ENCODE assay signal across 2 cellular contexts in genomic region chr12:76706099-76706498, GRCh38.
TF ChIP-seq lines count a peak whose summit lies in the region.

No MANE protein-coding gene starts in this region.

TF ChIP-seq in SK-N-SH, 30 proteins besides CTCF, POLR2A, EP300 and RAD21:
- TF ChIP-seq MXI1 (IDR thresholded peaks at IDR 0.05; ENCODE audit: low read depth, low read length) (no peak), CHD2 (IDR thresholded peaks at IDR 0.05; ENCODE audit: low read length, partially characterized antibody) (no peak), RXRA (IDR thresholded peaks at IDR 0.05; ENCODE audit: borderline replicate concordance, low read depth) (no peak), GATA2 (CRISPR knock-in tag; IDR thresholded peaks at IDR 0.05) (no peak), TEAD4 (IDR thresholded peaks at IDR 0.05; ENCODE audit: borderline replicate concordance, insufficient read depth) (no peak), IRF3 (IDR thresholded peaks at IDR 0.05; ENCODE audit: low read depth, low read length) (no peak), JUND (IDR thresholded peaks at IDR 0.05) (no peak), EZH2phosphoT487 (IDR thresholded peaks at IDR 0.05; ENCODE audit: borderline replicate concordance, low read depth) (no peak), POLR2AphosphoS5 (IDR thresholded peaks at IDR 0.05; ENCODE audit: low read depth, low read length) (no peak), YY1 (IDR thresholded peaks at IDR 0.05; ENCODE audit: low read depth) (no peak), SIN3A (IDR thresholded peaks at IDR 0.05; ENCODE audit: borderline replicate concordance, low read depth, low read length) (no peak), USF2 (IDR thresholded peaks at IDR 0.05; ENCODE audit: borderline replicate concordance, low read depth, low read length) (no peak), FOSL2 (IDR thresholded peaks at IDR 0.05; ENCODE audit: borderline replicate concordance, low read depth) (no peak), TAF1 (IDR thresholded peaks at IDR 0.05; ENCODE audit: borderline replicate concordance, low read depth, low read length) (no peak), REST (IDR thresholded peaks at IDR 0.05; ENCODE audit: low read depth, low read length) (no peak), NRF1 (IDR thresholded peaks at IDR 0.05; ENCODE audit: low read depth, low read length) (no peak), GABPA (IDR thresholded peaks at IDR 0.05; ENCODE audit: low read depth) (no peak), NFIC (IDR thresholded peaks at IDR 0.05; ENCODE audit: borderline replicate concordance) (no peak), RCOR1 (IDR thresholded peaks at IDR 0.05; ENCODE audit: low read length) (no peak)

TF ChIP-seq in HepG2, 621 proteins besides CTCF, POLR2A, EP300 and RAD21:
- TF ChIP-seq ZNF10 (CRISPR knock-in tag; IDR thresholded peaks at IDR 0.05; ENCODE audit: borderline replicate concordance, low read depth): no peak
- no peak for TF ChIP-seq ETV5 (CRISPR knock-in tag; IDR thresholded peaks at IDR 0.05; ENCODE audit: borderline replicate concordance)
- TF ChIP-seq, protein P1, sequence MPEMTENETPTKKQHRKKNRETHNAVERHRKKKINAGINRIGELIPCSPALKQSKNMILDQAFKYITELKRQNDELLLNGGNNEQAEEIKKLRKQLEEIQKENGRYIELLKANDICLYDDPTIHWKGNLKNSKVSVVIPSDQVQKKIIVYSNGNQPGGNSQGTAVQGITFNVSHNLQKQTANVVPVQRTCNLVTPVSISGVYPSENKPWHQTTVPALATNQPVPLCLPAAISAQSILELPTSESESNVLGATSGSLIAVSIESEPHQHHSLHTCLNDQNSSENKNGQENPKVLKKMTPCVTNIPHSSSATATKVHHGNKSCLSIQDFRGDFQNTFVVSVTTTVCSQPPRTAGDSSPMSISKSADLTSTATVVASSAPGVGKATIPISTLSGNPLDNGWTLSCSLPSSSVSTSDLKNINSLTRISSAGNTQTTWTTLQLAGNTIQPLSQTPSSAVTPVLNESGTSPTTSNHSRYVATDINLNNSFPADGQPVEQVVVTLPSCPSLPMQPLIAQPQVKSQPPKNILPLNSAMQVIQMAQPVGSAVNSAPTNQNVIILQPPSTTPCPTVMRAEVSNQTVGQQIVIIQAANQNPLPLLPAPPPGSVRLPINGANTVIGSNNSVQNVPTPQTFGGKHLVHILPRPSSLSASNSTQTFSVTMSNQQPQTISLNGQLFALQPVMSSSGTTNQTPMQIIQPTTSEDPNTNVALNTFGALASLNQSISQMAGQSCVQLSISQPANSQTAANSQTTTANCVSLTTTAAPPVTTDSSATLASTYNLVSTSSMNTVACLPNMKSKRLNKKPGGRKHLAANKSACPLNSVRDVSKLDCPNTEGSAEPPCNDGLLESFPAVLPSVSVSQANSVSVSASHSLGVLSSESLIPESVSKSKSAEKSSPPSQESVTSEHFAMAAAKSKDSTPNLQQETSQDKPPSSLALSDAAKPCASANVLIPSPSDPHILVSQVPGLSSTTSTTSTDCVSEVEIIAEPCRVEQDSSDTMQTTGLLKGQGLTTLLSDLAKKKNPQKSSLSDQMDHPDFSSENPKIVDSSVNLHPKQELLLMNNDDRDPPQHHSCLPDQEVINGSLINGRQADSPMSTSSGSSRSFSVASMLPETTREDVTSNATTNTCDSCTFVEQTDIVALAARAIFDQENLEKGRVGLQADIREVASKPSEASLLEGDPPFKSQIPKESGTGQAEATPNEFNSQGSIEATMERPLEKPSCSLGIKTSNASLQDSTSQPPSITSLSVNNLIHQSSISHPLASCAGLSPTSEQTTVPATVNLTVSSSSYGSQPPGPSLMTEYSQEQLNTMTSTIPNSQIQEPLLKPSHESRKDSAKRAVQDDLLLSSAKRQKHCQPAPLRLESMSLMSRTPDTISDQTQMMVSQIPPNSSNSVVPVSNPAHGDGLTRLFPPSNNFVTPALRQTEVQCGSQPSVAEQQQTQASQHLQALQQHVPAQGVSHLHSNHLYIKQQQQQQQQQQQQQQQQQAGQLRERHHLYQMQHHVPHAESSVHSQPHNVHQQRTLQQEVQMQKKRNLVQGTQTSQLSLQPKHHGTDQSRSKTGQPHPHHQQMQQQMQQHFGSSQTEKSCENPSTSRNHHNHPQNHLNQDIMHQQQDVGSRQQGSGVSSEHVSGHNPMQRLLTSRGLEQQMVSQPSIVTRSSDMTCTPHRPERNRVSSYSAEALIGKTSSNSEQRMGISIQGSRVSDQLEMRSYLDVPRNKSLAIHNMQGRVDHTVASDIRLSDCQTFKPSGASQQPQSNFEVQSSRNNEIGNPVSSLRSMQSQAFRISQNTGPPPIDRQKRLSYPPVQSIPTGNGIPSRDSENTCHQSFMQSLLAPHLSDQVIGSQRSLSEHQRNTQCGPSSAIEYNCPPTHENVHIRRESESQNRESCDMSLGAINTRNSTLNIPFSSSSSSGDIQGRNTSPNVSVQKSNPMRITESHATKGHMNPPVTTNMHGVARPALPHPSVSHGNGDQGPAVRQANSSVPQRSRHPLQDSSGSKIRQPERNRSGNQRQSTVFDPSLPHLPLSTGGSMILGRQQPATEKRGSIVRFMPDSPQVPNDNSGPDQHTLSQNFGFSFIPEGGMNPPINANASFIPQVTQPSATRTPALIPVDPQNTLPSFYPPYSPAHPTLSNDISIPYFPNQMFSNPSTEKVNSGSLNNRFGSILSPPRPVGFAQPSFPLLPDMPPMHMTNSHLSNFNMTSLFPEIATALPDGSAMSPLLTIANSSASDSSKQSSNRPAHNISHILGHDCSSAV (CRISPR knock-in tag; IDR thresholded peaks at IDR 0.05; ENCODE audit: borderline replicate concordance): no peak
- TF ChIP-seq YEATS4 (CRISPR knock-in tag; IDR thresholded peaks at IDR 0.05; ENCODE audit: borderline replicate concordance): no peak
- TF ChIP-seq U2AF1 (optimal IDR thresholded peaks at IDR 0.05; ENCODE audit: low read depth, low read length): no peak
- no peak for TF ChIP-seq NR2F6 (IDR thresholded peaks at IDR 0.05)
- no peak for TF ChIP-seq NR2F6 (CRISPR knock-in tag; IDR thresholded peaks at IDR 0.05)
- TF ChIP-seq ZNF512 (CRISPR knock-in tag; IDR thresholded peaks at IDR 0.05): no peak
- TF ChIP-seq ZSCAN12 (CRISPR knock-in tag; IDR thresholded peaks at IDR 0.05): no peak
- no peak for TF ChIP-seq HHEX (CRISPR knock-in tag; IDR thresholded peaks at IDR 0.05)
- TF ChIP-seq KDM5B (CRISPR knock-in tag; IDR thresholded peaks at IDR 0.05; ENCODE audit: borderline replicate concordance): no peak
- TF ChIP-seq MXD4 (CRISPR knock-in tag; IDR thresholded peaks at IDR 0.05): no peak
- TF ChIP-seq ZNF704 (CRISPR knock-in tag; IDR thresholded peaks at IDR 0.05; ENCODE audit: borderline replicate concordance): no peak
- no peak for TF ChIP-seq PCBP1 (IDR thresholded peaks at IDR 0.05; ENCODE audit: borderline replicate concordance, low read depth, low read length)
- no peak for TF ChIP-seq NCOA5 (CRISPR knock-in tag; IDR thresholded peaks at IDR 0.05)
- TF ChIP-seq ZNF383 (CRISPR knock-in tag; IDR thresholded peaks at IDR 0.05; ENCODE audit: borderline replicate concordance): no peak
- TF ChIP-seq IRF2 (CRISPR knock-in tag; IDR thresholded peaks at IDR 0.05): no peak
- TF ChIP-seq ZNF564 (CRISPR knock-in tag; IDR thresholded peaks at IDR 0.05): no peak
- no peak for TF ChIP-seq SNRNP70 (IDR thresholded peaks at IDR 0.05; ENCODE audit: low read depth, low read length)
- TF ChIP-seq NFRKB (IDR thresholded peaks at IDR 0.05): no peak
